Comparison of ENCODE assay signal across 21 cellular contexts in genomic region chr12:54160050-54160449, GRCh38.
"Had no signal": no experiment of that assay in that cellular context is flagged by ENCODE, and none has a peak within 500 bp of the region (broad histone marks: within the 10 kb centered on the region; RNA-seq: fewer than 3 reads in every experiment).

No MANE protein-coding gene starts in this region.

- H3K4me2 ChIP-seq: PC-9 had no signal

- H3K4me3 ChIP-seq: cardiac muscle cell, PC-9 had no signal

- H3K27ac ChIP-seq: brain microvascular endothelial cell, cardiac muscle cell, PC-9 had no signal

- H3K36me3 ChIP-seq: brain microvascular endothelial cell, cardiac muscle cell had no signal

- H2AFZ ChIP-seq: PC-9 had no signal

- ATAC-seq: activated T-helper 17 cell treated with anti-CD3 and anti-CD28 coated beads, Interleukin-2, amount 50 U/mL, for 72 hours; T-helper 17 cell had no signal

- DNase-seq: activated CD4-positive, alpha-beta memory T cell treated with anti-CD3 and anti-CD28 coated beads, Interleukin-2, amount 10 ng/mL, durations not matched to agents 7 days and 5 days; activated CD4-positive, alpha-beta T cell treated with anti-CD3 and anti-CD28 coated beads for 36 hours; activated CD4-positive, alpha-beta T cell treated with anti-CD3 and anti-CD28 coated beads, Interleukin-2, amount 50 U/mL, for 1 hour; activated gamma-delta T cell; activated naive CD4-positive, alpha-beta T cell treated with anti-CD3 and anti-CD28 coated beads for 36 hours; activated naive CD8-positive, alpha-beta T cell treated with anti-CD3 and anti-CD28 coated beads for 36 hours; activated T-cell treated with anti-CD3 and anti-CD28 coated beads for 4 hours; activated T-cell treated with anti-CD3 and anti-CD28 coated beads, Interleukin-2, amount 50 U/mL, for 48 hours; brain microvascular endothelial cell; MM.1S; NCI-H1105; NCI-H1436; NCI-H2081; NCI-H446; NCI-H524; NK-92 treated with Interleukin-12 subunit alpha and Interleukin-12 subunit beta, amount 100 ng/mL, for 24 hours; PC-9; T-helper 17 cell; T-helper 9 cell had no signal
